ENCODE assay signal across 17 cellular contexts in the genomic region with DNA sequence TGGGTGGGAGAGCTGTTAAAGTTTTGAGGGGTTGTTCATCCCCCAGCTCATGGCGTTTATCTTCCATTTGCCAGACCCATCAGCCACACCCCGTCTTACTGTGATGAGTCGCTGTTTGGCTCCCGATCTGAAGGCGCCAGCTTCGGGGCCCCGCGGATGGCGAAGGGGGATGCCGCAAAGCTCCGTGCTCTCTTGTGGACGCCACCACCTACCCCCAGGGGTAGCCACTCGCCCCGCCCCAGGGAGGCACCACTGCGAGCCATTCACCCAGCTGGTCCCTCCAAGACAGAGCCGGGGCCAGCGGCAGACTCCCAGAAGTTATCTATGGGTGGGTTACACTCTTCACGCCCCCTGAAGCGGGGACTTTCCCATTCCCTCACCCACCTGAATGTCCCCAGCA. TPM values are rescaled to one million over a fixed set of nuclear protein-coding genes. Genes with fewer than 3 reads are reported as not detected.
"Had no signal": no experiment of that assay in that cellular context is flagged by ENCODE, and none has a peak within 500 bp of the region (broad histone marks: within the 10 kb centered on the region; RNA-seq: fewer than 3 reads in every experiment).

No MANE protein-coding gene starts in this region.

- FAIRE-seq: astrocyte had no signal

- H3K4me3 ChIP-seq: Peyer's patch, SJSA1 had no signal

- DNase-seq: activated B cell treated with CpG ODN at 0.5 μM for 24 hours; activated CD4-positive, alpha-beta T cell treated with anti-CD3 and anti-CD28 coated beads for 1 hour; activated CD4-positive, alpha-beta T cell treated with anti-CD3 and anti-CD28 coated beads, Interleukin-2, amount 10 ng/mL, durations not matched to agents 24 days and 14 days; activated CD4-positive, alpha-beta T cell treated with anti-CD3 and anti-CD28 coated beads, Interleukin-2, amount 50 U/mL, for 48 hours; activated CD8-positive, alpha-beta memory T cell treated with anti-CD3 and anti-CD28 coated beads, Interleukin-2, amount 10 ng/mL, durations not matched to agents 7 days and 5 days; activated effector memory CD4-positive, alpha-beta T cell treated with Interleukin-2 at 50 U/mL for 16 hours; activated naive CD4-positive, alpha-beta T cell; activated T-cell treated with anti-CD3 and anti-CD28 coated beads, Interleukin-2, amount 50 U/mL, for 24 hours; amniotic stem cell; MM.1S; NCI-H1105; NCI-H1436; NCI-H187; NK-92 treated with Interleukin-12 subunit alpha and Interleukin-12 subunit beta, amount 100 ng/mL, for 24 hours; Peyer's patch had no signal

- ATAC-seq: activated CD8-positive, alpha-beta memory T cell treated with anti-CD3 and anti-CD28 coated beads, Interleukin-2, amount 10 ng/mL, durations not matched to agents 7 days and 5 days had no signal

- H3K27ac ChIP-seq: Peyer's patch had no signal

- H3K9me3 ChIP-seq: Peyer's patch, SJSA1 had no signal

- H3K27me3 ChIP-seq: Peyer's patch, SJSA1 had no signal

RNA-seq across cellular contexts. Expression of a gene that starts 41.7 kb away (rescaled TPM):
- total RNA-seq: activated CD4-positive, alpha-beta T cell treated with anti-CD3 and anti-CD28 coated beads, Interleukin-2, amount 10 ng/mL, durations not matched to agents 24 days and 14 days; activated CD8-positive, alpha-beta memory T cell treated with anti-CD3 and anti-CD28 coated beads, Interleukin-2, amount 10 ng/mL, durations not matched to agents 7 days and 5 days; astrocyte; Peyer's patch; SJSA1 had no signal

RNA-seq across cellular contexts. Expression of a gene that starts 55.7 kb away (rescaled TPM):
- total RNA-seq: activated CD8-positive, alpha-beta memory T cell treated with anti-CD3 and anti-CD28 coated beads, Interleukin-2, amount 10 ng/mL, durations not matched to agents 7 days and 5 days; SJSA1 had no signal
